In the genomic region with DNA sequence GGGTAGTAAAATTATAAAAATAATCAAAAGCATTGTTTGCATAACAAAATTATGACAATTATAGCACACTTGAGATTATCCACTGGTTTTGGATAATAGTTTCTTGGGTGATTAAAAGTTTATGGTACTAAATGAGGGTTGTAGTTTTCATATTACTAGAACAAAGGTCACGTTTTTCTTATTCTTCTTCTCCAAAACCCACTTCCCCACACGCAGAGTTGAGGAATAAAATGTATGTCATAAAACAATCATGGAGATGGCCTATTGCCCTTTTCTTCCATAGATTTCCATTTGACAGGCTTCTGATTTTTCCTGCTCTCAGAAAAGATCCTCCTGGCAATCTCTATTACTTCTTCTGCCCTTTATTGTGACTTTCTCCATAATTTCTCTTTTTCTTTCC, we compare ENCODE assay signal across 23 cellular contexts.
"Had no signal": no experiment of that assay in that cellular context is flagged by ENCODE, and none has a peak within 500 bp of the region (broad histone marks: within the 10 kb centered on the region; RNA-seq: fewer than 3 reads in every experiment).

No MANE protein-coding gene starts in this region.

- H3K9me3 ChIP-seq: ovary, right atrium auricular region, right lobe of liver, stomach, thoracic aorta, tibial artery, uterus had no signal

- H3K27ac ChIP-seq: left ventricle myocardium inferior, ovary, right atrium auricular region, right lobe of liver, stomach, thoracic aorta, tibial artery, uterus had no signal

- DNase-seq: hypothalamus; immature natural killer cell; kidney; left ventricle myocardium inferior; mesendoderm; naive B cell; natural killer cell; nephron progenitor cell; ovary; right lobe of liver; stimulated activated CD4-positive, alpha-beta T cell treated with anti-CD3 and anti-CD28 coated beads, Interleukin-12 subunit alpha, Interleukin-12 subunit beta, amount 100 ng/mL, for 4 hours; stimulated activated CD4-positive, alpha-beta T cell treated with anti-CD3 and anti-CD28 coated beads, Interleukin-15, amount 100 ng/mL, for 24 hours; stimulated activated CD4-positive, alpha-beta T cell treated with anti-CD3 and anti-CD28 coated beads, Interleukin-2, amount 100 ng/mL, for 24 hours; stimulated activated CD4-positive, alpha-beta T cell treated with anti-CD3 and anti-CD28 coated beads, Interleukin-4, amount 100 ng/mL, for 1 hour; stimulated activated naive B cell treated with anti-CD40 and anti-IgM and Interleukin-4, amounts not matched to agents 10 μg/mL and 1 μg/mL and 100 μg/mL, for 72 hours; stimulated activated naive CD8-positive, alpha-beta T cell treated with anti-CD3 and anti-CD28 coated beads, Interleukin-15, Interleukin-2, amounts not matched to agents 100 U/mL and 50 U/mL, for 24 hours; stomach; tibial artery; trophoblast cell; uterus had no signal

- H3K27me3 ChIP-seq: ovary, right atrium auricular region, right lobe of liver, stomach, tibial artery, uterus had no signal

- H3K4me3 ChIP-seq: left ventricle myocardium inferior, lung, ovary, right atrium auricular region, right lobe of liver, stomach, thoracic aorta, tibial artery, uterus had no signal

- ATAC-seq: natural killer cell; right lobe of liver; stimulated activated naive B cell treated with anti-CD40 and anti-IgM and Interleukin-4, amounts not matched to agents 10 μg/mL and 1 μg/mL and 100 μg/mL, for 72 hours; stimulated activated naive CD8-positive, alpha-beta T cell treated with anti-CD3 and anti-CD28 coated beads, Interleukin-15, Interleukin-2, amounts not matched to agents 100 U/mL and 50 U/mL, for 24 hours had no signal

- H3K36me3 ChIP-seq: left ventricle myocardium inferior, ovary, right atrium auricular region, right lobe of liver, stomach, uterus had no signal

- H3K4me1 ChIP-seq: left ventricle myocardium inferior, right atrium auricular region, right lobe of liver, stomach, tibial artery, uterus had no signal
